ENCODE assay signal across 8 cellular contexts in the genomic region with DNA sequence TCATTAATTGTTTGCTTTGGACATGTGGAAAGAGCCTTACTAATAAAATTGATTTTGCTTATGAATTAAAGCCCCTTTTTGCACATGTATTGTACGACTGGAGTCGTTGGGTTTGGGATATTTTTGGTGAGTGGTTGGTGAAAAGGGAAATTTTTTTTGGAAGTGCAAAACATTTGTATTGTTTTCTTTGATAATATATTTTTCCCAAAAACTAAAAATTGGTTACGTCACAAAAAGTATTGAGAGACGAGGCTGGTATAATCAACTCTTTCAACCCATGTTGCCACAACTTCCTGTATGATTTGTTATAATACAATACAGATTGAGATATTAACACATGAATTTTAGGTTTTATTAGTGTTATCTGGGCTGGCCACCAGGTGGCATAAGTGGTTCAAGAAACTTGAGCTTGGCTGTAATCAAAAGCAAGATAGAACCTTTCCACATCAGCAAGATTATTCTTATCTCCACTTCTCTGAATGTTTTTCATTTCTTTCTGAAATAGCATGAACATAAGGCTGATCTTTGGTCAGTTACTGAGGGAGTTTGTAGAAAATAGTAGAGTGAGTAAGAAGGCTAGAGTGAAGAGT. TPM values are rescaled to one million over a fixed set of nuclear protein-coding genes. Genes with fewer than 3 reads are reported as not detected.
DNase-seq lines count a peak whose midpoint lies in the region; ATAC-seq lines count a peak whose summit lies in the region.

No MANE protein-coding gene starts in this region.

- H3K9me3 ChIP-seq in Karpas-422 (ENCODE audit: low read length): no peaks in the 10 kb centered on the region

- DNase-seq in DMS114 treated with DMSO at 0.1 percent for 48 hours (lab: John Stamatoyannopoulos, UW; ENCODE audit: unreplicated experiment) (peak; percentile 17), Karpas-422 (peak; percentile 94), SHP77 (lab: John Stamatoyannopoulos, UW) (peak; percentile 37 to 64), germinal center (ENCODE audit: low spot score) (peak; percentile 60), renal cortical epithelial cell (ENCODE audit: low read depth) (peak; percentile 57)
- peak; percentile 48 for DNase-seq in activated T-helper 2 cell treated with anti-CD3 and anti-CD28 coated beads, Interferon-gamma antibody, Interleukin-2, Interleukin-4, amounts not matched to agents 10 μg/mL and 5 μg/mL and 100 μg/mL, durations not matched to agents 14 hours and 24 hours and 36 hours (ENCODE audit: low spot score)

- H3K4me3 ChIP-seq in Karpas-422 (ENCODE audit: low read length): no peak overlapping the region

- no peak overlapping the region for H3K4me3 Mint-ChIP-seq in activated T-helper 2 cell treated with anti-CD3 and anti-CD28 coated beads, Interferon-gamma antibody, Interleukin-2, Interleukin-4, amounts not matched to agents 10 μg/mL and 5 μg/mL and 100 μg/mL, durations not matched to agents 14 hours and 24 hours and 36 hours (ENCODE audit: low read depth)

- H3K36me3 Mint-ChIP-seq in activated T-helper 2 cell treated with anti-CD3 and anti-CD28 coated beads, Interferon-gamma antibody, Interleukin-2, Interleukin-4, amounts not matched to agents 10 μg/mL and 5 μg/mL and 100 μg/mL, durations not matched to agents 14 hours and 24 hours and 36 hours (ENCODE audit: low read depth): peaks cover 55% of the 10 kb centered on the region

- H3K9me2 ChIP-seq in Karpas-422 (replicated peaks; ENCODE audit: insufficient read depth, low read length): no peaks in the 10 kb centered on the region

- no peak overlapping the region for H3K27ac ChIP-seq in Karpas-422 (ENCODE audit: low read length)

- H3K27me3 Mint-ChIP-seq in activated T-helper 2 cell treated with anti-CD3 and anti-CD28 coated beads, Interferon-gamma antibody, Interleukin-2, Interleukin-4, amounts not matched to agents 10 μg/mL and 5 μg/mL and 100 μg/mL, durations not matched to agents 14 hours and 24 hours and 36 hours (ENCODE audit: low read depth): no peaks in the 10 kb centered on the region

- no peak overlapping the region for H3K27ac Mint-ChIP-seq in activated T-helper 2 cell treated with anti-CD3 and anti-CD28 coated beads, Interferon-gamma antibody, Interleukin-2, Interleukin-4, amounts not matched to agents 10 μg/mL and 5 μg/mL and 100 μg/mL, durations not matched to agents 14 hours and 24 hours and 36 hours

- no peaks in the 10 kb centered on the region for H3K79me2 ChIP-seq in Karpas-422 (ENCODE audit: low read length)

- H3K27me3 ChIP-seq in Karpas-422 (ENCODE audit: low read length): no peaks in the 10 kb centered on the region

- H3K9ac ChIP-seq in Karpas-422 (ENCODE audit: low read length): no peak overlapping the region

- no peaks in the 10 kb centered on the region for H3K9me3 Mint-ChIP-seq in activated T-helper 2 cell treated with anti-CD3 and anti-CD28 coated beads, Interferon-gamma antibody, Interleukin-2, Interleukin-4, amounts not matched to agents 10 μg/mL and 5 μg/mL and 100 μg/mL, durations not matched to agents 14 hours and 24 hours and 36 hours

- intact Hi-C loops in activated T-helper 2 cell treated with anti-CD3 and anti-CD28 coated beads, Interferon-gamma antibody, Interleukin-2, Interleukin-4, amounts not matched to agents 10 μg/mL and 5 μg/mL and 100 μg/mL, durations not matched to agents 14 hours and 24 hours and 36 hours (cut with micrococcal nuclease): loop anchor here (1.0 kb wide), 2 partner anchors 61 to 84 kb away; no protein-coding TSS in a partner anchor

- H3K4me1 ChIP-seq in Karpas-422 (ENCODE audit: low read length): no peaks in the 10 kb centered on the region

- H3K36me3 ChIP-seq in Karpas-422 (ENCODE audit: insufficient read depth, low read length): peaks cover 44% of the 10 kb centered on the region

- no peak overlapping the region for H3K4me2 ChIP-seq in Karpas-422 (ENCODE audit: low read depth, low read length, poor library complexity, severe bottlenecking)

- H4K20me1 ChIP-seq in Karpas-422 (ENCODE audit: insufficient read depth, low read depth, low read length): no peaks in the 10 kb centered on the region

- ATAC-seq in GM21528 (IDR thresholded peaks at IDR 0.05; ENCODE audit: low FRiP score, unreplicated experiment): no peak
- ATAC-seq in HG03159 (IDR thresholded peaks at IDR 0.05; ENCODE audit: unreplicated experiment): no peak

- H3K4me1 Mint-ChIP-seq in activated T-helper 2 cell treated with anti-CD3 and anti-CD28 coated beads, Interferon-gamma antibody, Interleukin-2, Interleukin-4, amounts not matched to agents 10 μg/mL and 5 μg/mL and 100 μg/mL, durations not matched to agents 14 hours and 24 hours and 36 hours (ENCODE audit: low read depth): peaks cover 3% of the 10 kb centered on the region

- H2AFZ ChIP-seq in Karpas-422 (ENCODE audit: low read length): no peak overlapping the region

RNA-seq across cellular contexts. Expression of gene NGDN, which starts 8.7 kb away (rescaled TPM):
- total RNA-seq in Karpas-422 (2014; rRNA removed; shearing (Covaris generic); ENCODE audit: low replicate concordance): 77.5 and 82.2 TPM in 2 replicates
- 65.6 and 65.7 TPM in 2 replicates for total RNA-seq in activated T-helper 2 cell treated with anti-CD3 and anti-CD28 coated beads, Interferon-gamma antibody, Interleukin-2, Interleukin-4, amounts not matched to agents 10 μg/mL and 5 μg/mL and 100 μg/mL, durations not matched to agents 14 hours and 24 hours and 36 hours
- 41.5 and 53.0 TPM in 2 replicates for total RNA-seq in renal cortical epithelial cell

RNA-seq across cellular contexts. Expression of gene MYH7, which starts 42.7 kb away (rescaled TPM):
- not detected in 2 replicates for total RNA-seq in Karpas-422 (2014; rRNA removed; shearing (Covaris generic); ENCODE audit: low replicate concordance)
- 0.02 TPM in 1 of 2 replicates, not detected in the other for total RNA-seq in activated T-helper 2 cell treated with anti-CD3 and anti-CD28 coated beads, Interferon-gamma antibody, Interleukin-2, Interleukin-4, amounts not matched to agents 10 μg/mL and 5 μg/mL and 100 μg/mL, durations not matched to agents 14 hours and 24 hours and 36 hours
- under 0.01 TPM in 1 of 2 replicates, not detected in the other for total RNA-seq in renal cortical epithelial cell

Comparison
In these comparisons a context has a peak if more than half of its experiments do, and no peak if none do; other contexts are left out.
1. DNase-seq: peak in every context shown above with its lines; median percentile 94 in Karpas-422; 60 in germinal center; 57 in renal cortical epithelial cell; 50 in SHP77; 48 in activated T-helper 2 cell treated with anti-CD3 and anti-CD28 coated beads, Interferon-gamma antibody, Interleukin-2, Interleukin-4, amounts not matched to agents 10 μg/mL and 5 μg/mL and 100 μg/mL, durations not matched to agents 14 hours and 24 hours and 36 hours; 17 in DMS114 treated with DMSO at 0.1 percent for 48 hours.